10 cellular contexts compared by ENCODE assay signal in genomic region chr13:29125145-29125933, GRCh38.
A peak's percentile ranks its signal among the peaks of the same experiment; 100 is the strongest.
DNase-seq lines count a peak whose midpoint lies in the region; ATAC-seq and TF ChIP-seq lines count a peak whose summit lies in the region.
"Had no signal": no experiment of that assay in that cellular context is flagged by ENCODE, and none has a peak within 500 bp of the region (broad histone marks: within the 10 kb centered on the region; RNA-seq: fewer than 3 reads in every experiment).

No MANE protein-coding gene starts in this region.

- TF ChIP-seq POLR2A in testis (IDR thresholded peaks at IDR 0.05) = no peak

- ATAC-seq in GM21528 (IDR thresholded peaks at IDR 0.05; ENCODE audit: low FRiP score, unreplicated experiment) = peak; percentile 64
- ATAC-seq in HG03439 (IDR thresholded peaks at IDR 0.05; ENCODE audit: unreplicated experiment) = peak; percentile 79

- WGBS in testis, 2 donors = 49 to 50% methylated on average over 5 of the region's 5 CpGs

- H3K36me3 ChIP-seq in testis (ENCODE audit: low read depth, missing control alignments) = no peaks in the 10 kb centered on the region

- no peaks in the 10 kb centered on the region for H3K27me3 ChIP-seq in testis

- H3K27ac ChIP-seq in testis = no peak overlapping the region
- H3K27ac ChIP-seq: 22Rv1 had no signal

- H3K9me3 ChIP-seq in testis = no peaks in the 10 kb centered on the region

- H3K4me3 ChIP-seq in testis = no peak overlapping the region

- DNase-seq in DMS53 (lab: John Stamatoyannopoulos, UW) (peak; percentile 24), DMS53 treated with DMSO at 0.1 percent for 48 hours (lab: John Stamatoyannopoulos, UW; ENCODE audit: unreplicated experiment) (no peak), left kidney (ENCODE audit: low read depth, low spot score) (peak; percentile 38), cerebellum (ENCODE audit: low spot score) (no peak), testis (no peak), NCI-H1694 treated with DMSO at 0.1 percent for 48 hours (lab: John Stamatoyannopoulos, UW) (no peak)
- DNase-seq: NCI-H774 had no signal

- no peak for TF ChIP-seq CTCF in testis (IDR thresholded peaks at IDR 0.05)

- no peaks in the 10 kb centered on the region for H3K4me1 ChIP-seq in testis

- intact Hi-C loops in testis (cut with DNase I; ENCODE audit: low total_unique reads) = no loop called here

Comparison
In these comparisons a context has a peak if more than half of its experiments do, and no peak if none do; other contexts are left out.
1. DNase-seq: peak in DMS53 (single experiment) and left kidney (single experiment); none in DMS53 treated with DMSO at 0.1 percent for 48 hours (single experiment), cerebellum (single experiment), testis (single experiment) and NCI-H1694 treated with DMSO at 0.1 percent for 48 hours (single experiment).